ENCODE assay signal across 13 cellular contexts in genomic region chr1:82819234-82819633, GRCh38.
DNase-seq lines count a peak whose midpoint lies in the region; ATAC-seq, FAIRE-seq and TF ChIP-seq lines count a peak whose summit lies in the region.
"Had no signal": no experiment of that assay in that cellular context is flagged by ENCODE, and none has a peak within 500 bp of the region (broad histone marks: within the 10 kb centered on the region; RNA-seq: fewer than 3 reads in every experiment).

No MANE protein-coding gene starts in this region.

- peak; percentile 84 for FAIRE-seq in bronchial epithelial cell (lab: Jason Lieb, UNC)

- H3K4me3 ChIP-seq in GM12865 (ENCODE audit: low read depth, low read length) (no peak overlapping the region), bronchial epithelial cell (ENCODE audit: low read depth, low read length) (no peak overlapping the region), dorsolateral prefrontal cortex (peak overlapping the region in 5 of 59 donors; percentile 2 to 27 (median 15)), prostate gland (no peak overlapping the region)

- intact Hi-C loops in dorsolateral prefrontal cortex (cut with DNase I) = no loop called here
- intact Hi-C loops in prostate gland (cut with DNase I) = no loop called here

- ATAC-seq in GM19324 (IDR thresholded peaks at IDR 0.05; ENCODE audit: low FRiP score, unreplicated experiment) (peak; percentile 79), HG03175 (IDR thresholded peaks at IDR 0.05; ENCODE audit: unreplicated experiment) (peak; percentile 70)
- ATAC-seq: left ventricle myocardium superior had no signal

- no peak for TF ChIP-seq POLR2A in prostate gland (IDR thresholded peaks at IDR 0.05)

- H3K36me3 ChIP-seq in bronchial epithelial cell (ENCODE audit: control insufficient read depth, insufficient read depth, low read length) = no peaks in the 10 kb centered on the region
- H3K36me3 ChIP-seq in prostate gland = no peaks in the 10 kb centered on the region
- H3K36me3 ChIP-seq: esophagus muscularis mucosa had no signal

- no peaks in the 10 kb centered on the region for H3K4me1 ChIP-seq in prostate gland (replicated peaks)

- no peaks in the 10 kb centered on the region for H3K9me3 ChIP-seq in prostate gland
- H3K9me3 ChIP-seq: esophagus muscularis mucosa had no signal

- 41% methylated on average over 1 of the region's 1 CpG for WGBS in prostate gland

- H3K27me3 ChIP-seq in bronchial epithelial cell (ENCODE audit: control insufficient read depth, insufficient read depth, low read length) (peaks cover 1% of the 10 kb centered on the region), dorsolateral prefrontal cortex (no peaks in the 10 kb centered on the region), prostate gland (replicated peaks; ENCODE audit: insufficient read depth) (no peaks in the 10 kb centered on the region)
- H3K27me3 ChIP-seq: esophagus muscularis mucosa had no signal

- no peak for TF ChIP-seq CTCF in GM12865 (IDR thresholded peaks at IDR 0.05; ENCODE audit: insufficient read depth, low read depth, low read length, missing control alignments)
- TF ChIP-seq CTCF in bronchial epithelial cell (IDR thresholded peaks at IDR 0.05; ENCODE audit: insufficient read depth, low read length, severe bottlenecking) = no peak
- TF ChIP-seq CTCF in dorsolateral prefrontal cortex (IDR thresholded peaks at IDR 0.05 in 54 of 56, conservative IDR thresholded peaks at IDR 0.05 in 2 of 56; ENCODE audit: low read depth in 1 of 56, partially characterized antibody in 56 of 56) = no peak
- no peak for TF ChIP-seq CTCF in prostate gland (IDR thresholded peaks at IDR 0.05)

- no peak overlapping the region for H3K27ac ChIP-seq in substantia nigra (ENCODE audit: low read depth, low read length, poor library complexity, severe bottlenecking)
- H3K27ac ChIP-seq in dorsolateral prefrontal cortex = no peak overlapping the region
- no peak overlapping the region for H3K27ac ChIP-seq in prostate gland
- H3K27ac ChIP-seq: esophagus muscularis mucosa had no signal

- DNase-seq in GM12865 (ENCODE audit: low read depth) (peak; percentile 35), bronchial epithelial cell (ENCODE audit: low read depth) (no peak), substantia nigra (lab: John Stamatoyannopoulos, UW) (no peak), dorsolateral prefrontal cortex (no peak), prostate gland (ENCODE audit: low spot score) (no peak)
- DNase-seq in stimulated activated naive CD4-positive, alpha-beta T cell (lab: John Stamatoyannopoulos, UW) = no peak
- DNase-seq: activated CD4-positive, alpha-beta T cell treated with anti-CD3 and anti-CD28 coated beads, Interleukin-2, amount 50 U/mL, for 1 hour; anterior cingulate cortex; left ventricle myocardium superior; RPMI8226 had no signal
